In the genomic region with DNA sequence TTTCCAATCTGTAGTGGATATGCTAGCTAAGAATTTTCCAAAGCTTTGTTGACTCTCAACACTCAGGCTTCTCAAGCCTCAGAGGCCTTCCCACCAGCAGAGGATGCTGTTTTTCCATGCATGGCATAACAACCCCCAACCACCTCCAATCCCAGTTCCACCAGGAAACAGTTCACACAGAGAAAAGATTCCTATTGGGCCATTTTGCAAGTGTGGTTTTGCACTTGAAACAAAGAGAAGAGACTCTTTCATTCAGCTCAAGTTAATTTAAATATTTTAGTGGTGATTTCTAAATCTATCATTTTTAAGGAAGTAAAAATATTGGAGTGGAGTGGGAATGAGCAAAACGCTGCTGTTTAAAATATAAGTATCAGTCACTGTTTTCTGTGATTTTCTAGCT, we compare ENCODE assay signal across 8 cellular contexts.
A peak's percentile ranks its signal among the peaks of the same experiment; 100 is the strongest.
DNase-seq lines count a peak whose midpoint lies in the region; ATAC-seq, FAIRE-seq and TF ChIP-seq lines count a peak whose summit lies in the region.

No MANE protein-coding gene starts in this region.

- no peaks in the 10 kb centered on the region for H3F3A ChIP-seq in OCI-LY1 (ENCODE audit: insufficient read depth, low read length)

- H3K9me1 ChIP-seq in endothelial cell of umbilical vein (replicated peaks; ENCODE audit: control insufficient read depth, extremely low read depth, insufficient read depth, low read length): no peaks in the 10 kb centered on the region

- CTCF ChIA-PET in endothelial cell of umbilical vein (lab: Charles Lee): interaction anchor here (0.6 to 16.7 kb wide), 60 partner anchors 9 to 1401 kb away, joined by 3 to 868 read pairs (median 4); a partner anchor contains a TSS

- H3K27me3 Mint-ChIP-seq in mesothelial cell of epicardium (ENCODE audit: low read depth): no peaks in the 10 kb centered on the region
- peaks cover 15% of the 10 kb centered on the region for H3K27me3 Mint-ChIP-seq in activated T-cell treated with anti-CD3 and anti-CD28 coated beads, Interleukin-2, amount 50 U/mL, for 24 hours

- H3K4me2 ChIP-seq in OCI-LY1 (ENCODE audit: low read length) (no peak overlapping the region), endothelial cell of umbilical vein (ENCODE audit: insufficient read depth, low read length) (peak overlapping the region; percentile 32)

- H3K9ac ChIP-seq in OCI-LY1 (ENCODE audit: low read length) (no peak overlapping the region), endothelial cell of umbilical vein (replicated peaks; ENCODE audit: extremely low read depth, insufficient read depth, low read length) (no peak overlapping the region)

- H3K4me3 Mint-ChIP-seq in mesothelial cell of epicardium: no peak overlapping the region
- no peak overlapping the region for H3K4me3 Mint-ChIP-seq in activated T-cell treated with anti-CD3 and anti-CD28 coated beads, Interleukin-2, amount 50 U/mL, for 24 hours

- peak overlapping the region; percentile 53 for H3K27ac Mint-ChIP-seq in mesothelial cell of epicardium
- no peak overlapping the region for H3K27ac Mint-ChIP-seq in activated T-cell treated with anti-CD3 and anti-CD28 coated beads, Interleukin-2, amount 50 U/mL, for 24 hours

- H3K36me3 ChIP-seq in OCI-LY1 (ENCODE audit: insufficient read depth, low read length) (no peaks in the 10 kb centered on the region), endothelial cell of umbilical vein (ENCODE audit: control insufficient read depth in 2 of 2, extremely low read depth in 1 of 2, insufficient read depth in 2 of 2, low read length in 2 of 2) (no peaks in the 10 kb centered on the region)

- BruUV-seq in endothelial cell of umbilical vein (replicated peaks; lab: Mats Ljungman, UMichigan): no TSS peak

- H3K9me3 ChIP-seq in OCI-LY1 (ENCODE audit: low read length): no peaks in the 10 kb centered on the region
- no peaks in the 10 kb centered on the region for H3K9me3 ChIP-seq in endothelial cell of umbilical vein (replicated peaks; ENCODE audit: control insufficient read depth, insufficient read depth, low read length)

- no peak overlapping the region for H3K27ac ChIP-seq in OCI-LY1 (ENCODE audit: low read depth, low read length, poor library complexity, severe bottlenecking)
- H3K27ac ChIP-seq in endothelial cell of umbilical vein (ENCODE audit: insufficient read depth, low read depth, low read length): no peak overlapping the region

- POLR2A ChIA-PET in endothelial cell of umbilical vein (lab: Charles Lee): interaction anchor here (1.6 kb wide), 1 partner anchor 106 kb away, joined by 5 read pairs; a partner anchor contains a TSS

- H3K4me1 ChIP-seq in OCI-LY1 (ENCODE audit: insufficient read depth, low read length, severe bottlenecking): no peaks in the 10 kb centered on the region
- H3K4me1 ChIP-seq in endothelial cell of umbilical vein (ENCODE audit: control insufficient read depth, extremely low read depth, insufficient read depth, low read length): no peaks in the 10 kb centered on the region

- peak; percentile 73 for FAIRE-seq in endothelial cell of umbilical vein (lab: Jason Lieb, UNC)

- no peaks in the 10 kb centered on the region for H3K9me3 Mint-ChIP-seq in mesothelial cell of epicardium
- H3K9me3 Mint-ChIP-seq in activated T-cell treated with anti-CD3 and anti-CD28 coated beads, Interleukin-2, amount 50 U/mL, for 24 hours: no peaks in the 10 kb centered on the region

- DNase-seq in AG09309 (ENCODE audit: low read depth): peak; percentile 73
- peak; percentile 82 for DNase-seq in HT-29 (ENCODE audit: low spot score)
- DNase-seq in endothelial cell of umbilical vein (ENCODE audit: low read depth, low spot score): peak; percentile 87
- peak; percentile 31 to 57 for DNase-seq in mesothelial cell of epicardium (ENCODE audit: low spot score in 2 of 2, unreplicated experiment in 2 of 2)
- no peak for DNase-seq in activated gamma-delta T cell (lab: John Stamatoyannopoulos, UW)
- no peak for DNase-seq in activated T-cell treated with anti-CD3 and anti-CD28 coated beads, Interleukin-2, amount 50 U/mL, for 24 hours

- no peak overlapping the region for H2AFZ ChIP-seq in OCI-LY1 (ENCODE audit: low read length)
- no peak overlapping the region for H2AFZ ChIP-seq in endothelial cell of umbilical vein (ENCODE audit: low read depth, low read length)

- dilution Hi-C loops in endothelial cell of umbilical vein (cut with MboI; ENCODE audit: extremely low pct_ligation_motif_present, low sequenced_read_pairs): loop anchor here (25.0 kb wide), 1 partner anchor 148 kb away; no protein-coding TSS in a partner anchor

- H3K79me2 ChIP-seq in OCI-LY1 (ENCODE audit: insufficient read depth, low read length) (no peaks in the 10 kb centered on the region), endothelial cell of umbilical vein (ENCODE audit: control insufficient read depth, insufficient read depth, low read length) (no peaks in the 10 kb centered on the region)

- H4K20me1 ChIP-seq in OCI-LY1 (ENCODE audit: insufficient read depth, low read length): no peaks in the 10 kb centered on the region
- no peaks in the 10 kb centered on the region for H4K20me1 ChIP-seq in endothelial cell of umbilical vein (replicated peaks; ENCODE audit: control insufficient read depth, extremely low read depth, insufficient read depth, low read length)

- TF ChIP-seq CTCF in AG09309 (IDR thresholded peaks at IDR 0.05; ENCODE audit: control insufficient read depth, insufficient read depth, low read depth, low read length, missing control alignments) (peak; percentile 100), OCI-LY1 (IDR thresholded peaks at IDR 0.05; ENCODE audit: low read length) (peak; percentile 30), endothelial cell of umbilical vein (IDR thresholded peaks at IDR 0.05; ENCODE audit: extremely low read depth in 1 of 2, insufficient read depth in 1 of 2, low read depth in 1 of 2, low read length in 2 of 2) (peak; percentile 90 to 96), mesothelial cell of epicardium (IDR thresholded peaks at IDR 0.05; ENCODE audit: unreplicated experiment) (peak; percentile 37)

- no peaks in the 10 kb centered on the region for H3K27me3 ChIP-seq in OCI-LY1 (ENCODE audit: insufficient read depth, low read length)
- no peaks in the 10 kb centered on the region for H3K27me3 ChIP-seq in endothelial cell of umbilical vein (ENCODE audit: control insufficient read depth in 2 of 2, insufficient read depth in 2 of 2, low read length in 2 of 2)

- peaks cover 26% of the 10 kb centered on the region for H3K4me1 Mint-ChIP-seq in mesothelial cell of epicardium
- H3K4me1 Mint-ChIP-seq in activated T-cell treated with anti-CD3 and anti-CD28 coated beads, Interleukin-2, amount 50 U/mL, for 24 hours (ENCODE audit: low read depth): no peaks in the 10 kb centered on the region

- no peaks in the 10 kb centered on the region for H3K36me3 Mint-ChIP-seq in mesothelial cell of epicardium
- no peaks in the 10 kb centered on the region for H3K36me3 Mint-ChIP-seq in activated T-cell treated with anti-CD3 and anti-CD28 coated beads, Interleukin-2, amount 50 U/mL, for 24 hours (ENCODE audit: low read depth)

- ATAC-seq in GM19023 (IDR thresholded peaks at IDR 0.05; ENCODE audit: unreplicated experiment): no peak

- H3K4me3 ChIP-seq in AG09309 (ENCODE audit: control insufficient read depth, low read depth, low read length) (no peak overlapping the region), OCI-LY1 (ENCODE audit: low read depth, low read length, poor library complexity, severe bottlenecking) (no peak overlapping the region), endothelial cell of umbilical vein (replicated peaks in 1 of 3; ENCODE audit: insufficient read depth in 1 of 3, low read depth in 1 of 3, low read length in 3 of 3) (no peak overlapping the region)

- intact Hi-C loops in endothelial cell of umbilical vein (cut with micrococcal nuclease): loop anchor here (1.0 to 5.0 kb wide), 4 partner anchors 106 to 958 kb away; a partner anchor contains a TSS

- H3K9me2 ChIP-seq in OCI-LY1 (ENCODE audit: low read depth, low read length): no peaks in the 10 kb centered on the region

- no peak for TF ChIP-seq POLR2A in endothelial cell of umbilical vein (IDR thresholded peaks at IDR 0.05; ENCODE audit: low read depth, low read length)

TF ChIP-seq in endothelial cell of umbilical vein, 7 proteins besides CTCF, POLR2A, EP300 and RAD21:
- TF ChIP-seq EZH2 (IDR thresholded peaks at IDR 0.05; ENCODE audit: borderline replicate concordance, low read depth, low read length, severe bottlenecking): no peak
- no peak for TF ChIP-seq MYC (IDR thresholded peaks at IDR 0.05; ENCODE audit: low read depth, low read length)
- TF ChIP-seq JUN (IDR thresholded peaks at IDR 0.05; ENCODE audit: borderline replicate concordance, insufficient read depth, insufficient read length, low read depth): no peak
- TF ChIP-seq GATA2 (IDR thresholded peaks at IDR 0.05; ENCODE audit: insufficient read depth, insufficient read length, low read depth, low read length): no peak
- TF ChIP-seq, protein P1, sequence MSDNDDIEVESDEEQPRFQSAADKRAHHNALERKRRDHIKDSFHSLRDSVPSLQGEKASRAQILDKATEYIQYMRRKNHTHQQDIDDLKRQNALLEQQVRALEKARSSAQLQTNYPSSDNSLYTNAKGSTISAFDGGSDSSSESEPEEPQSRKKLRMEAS (IDR thresholded peaks at IDR 0.05; ENCODE audit: insufficient read depth, insufficient read length): no peak
- TF ChIP-seq POLR2AphosphoS5 (IDR thresholded peaks at IDR 0.05; ENCODE audit: insufficient read depth, low read depth, low read length): no peak
- TF ChIP-seq FOS (IDR thresholded peaks at IDR 0.05; ENCODE audit: borderline replicate concordance, insufficient read depth, low read length): no peak

Comparison
In these comparisons a context has a peak if more than half of its experiments do, and no peak if none do; other contexts are left out.
1. DNase-seq: peak in AG09309 (single experiment), HT-29 (single experiment), endothelial cell of umbilical vein (single experiment) and mesothelial cell of epicardium (2 of 2); none in activated gamma-delta T cell (single experiment) and activated T-cell treated with anti-CD3 and anti-CD28 coated beads, Interleukin-2, amount 50 U/mL, for 24 hours (single experiment).
2. CTCF ChIP-seq: peak in every context shown above with its lines; median percentile 100 in AG09309; 93 in endothelial cell of umbilical vein; 37 in mesothelial cell of epicardium; 30 in OCI-LY1.